ENCODE assay signal across 8 cellular contexts in genomic region chr19:55216461-55217198, GRCh38. TPM values are rescaled to one million over a fixed set of nuclear protein-coding genes. Genes with fewer than 3 reads are reported as not detected.
A peak's percentile ranks its signal among the peaks of the same experiment; 100 is the strongest.
DNase-seq lines count a peak whose midpoint lies in the region; ATAC-seq lines count a peak whose summit lies in the region.

No MANE protein-coding gene starts in this region.

- peak; percentile 90 for ATAC-seq in activated CD4-positive, alpha-beta T cell treated with anti-CD3 and anti-CD28 coated beads for 36 hours
- ATAC-seq in left lobe of liver = peak; percentile 88
- ATAC-seq in HG03521 (IDR thresholded peaks at IDR 0.05; ENCODE audit: unreplicated experiment) = no peak

- peaks cover 12% of the 10 kb centered on the region for H3K9me3 Mint-ChIP-seq in activated CD4-positive, alpha-beta T cell treated with anti-CD3 and anti-CD28 coated beads for 36 hours (ENCODE audit: low read depth)

- H2AFZ ChIP-seq in GM23248 = no peak overlapping the region

- peaks cover 15% of the 10 kb centered on the region for H3K4me1 Mint-ChIP-seq in activated CD4-positive, alpha-beta T cell treated with anti-CD3 and anti-CD28 coated beads for 36 hours

- H3F3A ChIP-seq in GM23248 (ENCODE audit: insufficient read depth) = peaks cover 9% of the 10 kb centered on the region

- POLR2A ChIA-PET in activated CD4-positive, alpha-beta T cell treated with anti-CD3 and anti-CD28 coated beads for 36 hours (lab: Charles Lee) = interaction anchor here (0.5 kb wide), 1 partner anchor 186 kb away, joined by 6 read pairs; no protein-coding TSS in a partner anchor

- H3K79me2 ChIP-seq in GM23248 (ENCODE audit: insufficient read depth) = no peaks in the 10 kb centered on the region

- no peaks in the 10 kb centered on the region for H3K9me3 ChIP-seq in GM23248 (ENCODE audit: low read depth)
- peaks cover 5% of the 10 kb centered on the region in 2 donors for H3K9me3 ChIP-seq in duodenal mucosa (ENCODE audit: control insufficient read depth in 1 of 2, low read length in 2 of 2)

- in situ Hi-C loops in GM23248 (cut with MboI) = no loop called here

- intact Hi-C loops in activated CD4-positive, alpha-beta T cell treated with anti-CD3 and anti-CD28 coated beads for 36 hours (cut with DNase I, micrococcal nuclease) = loop anchor here (1.0 to 5.0 kb wide), 5 partner anchors 37 to 43 kb away; partner anchors contain the start of gene PPP6R1 (in 2 of the 2)

- H3K9ac ChIP-seq in GM23248 = peak overlapping the region; percentile 46
- H3K9ac ChIP-seq in duodenal mucosa (ENCODE audit: low read depth in 1 of 2, low read length in 2 of 2) = peak overlapping the region; percentile 57 to 71

- H3K27me3 ChIP-seq in GM23248 (replicated peaks; ENCODE audit: insufficient read depth) (no peaks in the 10 kb centered on the region), duodenal mucosa (ENCODE audit: control insufficient read depth in 1 of 2, insufficient read depth in 2 of 2, low read length in 2 of 2) (no peaks in the 10 kb centered on the region)

- no peak overlapping the region for H3K27ac Mint-ChIP-seq in activated CD4-positive, alpha-beta T cell treated with anti-CD3 and anti-CD28 coated beads for 36 hours

- H3K36me3 Mint-ChIP-seq in activated CD4-positive, alpha-beta T cell treated with anti-CD3 and anti-CD28 coated beads for 36 hours (ENCODE audit: low read depth) = peaks cover 11% of the 10 kb centered on the region

- peak overlapping the region; percentile 61 for H3K4me3 ChIP-seq in GM23248
- H3K4me3 ChIP-seq in duodenal mucosa (ENCODE audit: low read depth in 1 of 2, low read length in 2 of 2) = peak overlapping the region; percentile 79

- H3K36me3 ChIP-seq in GM23248 (ENCODE audit: low read depth) = no peaks in the 10 kb centered on the region
- H3K36me3 ChIP-seq in duodenal mucosa (ENCODE audit: control insufficient read depth in 1 of 2, insufficient read depth in 2 of 2, low read length in 2 of 2) = peaks cover 0 to 4% of the 10 kb centered on the region in 2 donors

- peak overlapping the region; percentile 43 for H3K4me3 Mint-ChIP-seq in activated CD4-positive, alpha-beta T cell treated with anti-CD3 and anti-CD28 coated beads for 36 hours

- H3K4me2 ChIP-seq in GM23248 (ENCODE audit: unreplicated experiment) = peak overlapping the region; percentile 67

- WGBS in GM23248 (ENCODE audit: low coverage in 1 of 2, low lambda C conversion rate in 2 of 2, missing lambda C conversion rate in 2 of 2), 2 experiments = 5 to 6% methylated on average over 35 to 36 of the region's 36 CpGs

- H3K27me3 Mint-ChIP-seq in activated CD4-positive, alpha-beta T cell treated with anti-CD3 and anti-CD28 coated beads for 36 hours = peaks cover 20% of the 10 kb centered on the region

- CTCF ChIA-PET in activated CD4-positive, alpha-beta T cell treated with anti-CD3 and anti-CD28 coated beads for 36 hours (lab: Charles Lee) = no interaction called here

- H3K9me2 ChIP-seq in GM23248 (ENCODE audit: insufficient read depth) = no peaks in the 10 kb centered on the region

- no peaks in the 10 kb centered on the region for H4K20me1 ChIP-seq in GM23248 (ENCODE audit: insufficient read depth)

- H3K27ac ChIP-seq in GM23248 (peak overlapping the region; percentile 67), duodenal mucosa (ENCODE audit: low read depth, low read length) (peak overlapping the region; percentile 73)

- H3K4me1 ChIP-seq in GM23248 (ENCODE audit: insufficient read depth) = peaks cover 6% of the 10 kb centered on the region
- peaks cover 7 to 12% of the 10 kb centered on the region in 2 donors for H3K4me1 ChIP-seq in duodenal mucosa (ENCODE audit: control insufficient read depth in 1 of 2, insufficient read depth in 2 of 2, low read length in 2 of 2)

- DNase-seq in A172 (ENCODE audit: low spot score) (peak; percentile 100), GM23248 (peak; percentile 100), NCI-H2227 treated with DMSO at 0.1 percent for 48 hours (lab: John Stamatoyannopoulos, UW) (peak; percentile 99), left lobe of liver (ENCODE audit: low spot score) (peak; percentile 79)
- peak; percentile 84 for DNase-seq in activated CD4-positive, alpha-beta T cell treated with anti-CD3 and anti-CD28 coated beads for 36 hours
- DNase-seq in stimulated activated CD4-positive, alpha-beta T cell treated with anti-CD3 and anti-CD28 coated beads, Interleukin-1b, Interleukin-23, amount 100 ng/mL, for 4 hours (ENCODE audit: low read depth in 2 of 2) = peak; percentile 15 to 41

RNA-seq across cellular contexts. Expression of gene PTPRH, which starts 7.3 kb away (rescaled TPM):
- total RNA-seq in A172 (2014; rRNA removed; shearing (Covaris generic)) = 12.3 and 18.4 TPM in 2 replicates
- 0.43 and 2.9 TPM in 2 replicates for total RNA-seq in GM23248 (2014; rRNA removed; shearing (Covaris generic))
- 0.28 and 0.49 TPM in 2 replicates for polyA plus RNA-seq in GM23248 (2016; fragmentation: Nextera tagmentation; extraction: Ambion mirVana)
- total RNA-seq in activated CD4-positive, alpha-beta T cell treated with anti-CD3 and anti-CD28 coated beads for 36 hours = not detected
- 6.3 TPM for total RNA-seq in left lobe of liver

RNA-seq across cellular contexts. Expression of gene TMEM86B, which starts 11.9 kb away (rescaled TPM):
- 1.6 and 3.4 TPM in 2 replicates for total RNA-seq in A172 (2014; rRNA removed; shearing (Covaris generic))
- total RNA-seq in GM23248 (2014; rRNA removed; shearing (Covaris generic)) = 0.63 and 2.4 TPM in 2 replicates
- 0.41 and 0.46 TPM in 2 replicates for polyA plus RNA-seq in GM23248 (2016; fragmentation: Nextera tagmentation; extraction: Ambion mirVana)
- total RNA-seq in activated CD4-positive, alpha-beta T cell treated with anti-CD3 and anti-CD28 coated beads for 36 hours = 1 to 10 TPM; 4.9 to 9.0 TPM
- total RNA-seq in left lobe of liver = 15.5 TPM

RNA-seq across cellular contexts. Expression of gene SYT5, which starts 36.5 kb away (rescaled TPM):
- total RNA-seq in A172 (2014; rRNA removed; shearing (Covaris generic)) = 0.09 and 1.8 TPM in 2 replicates
- total RNA-seq in GM23248 (2014; rRNA removed; shearing (Covaris generic)) = not detected in 2 replicates
- 0.28 and 0.38 TPM in 2 replicates for polyA plus RNA-seq in GM23248 (2016; fragmentation: Nextera tagmentation; extraction: Ambion mirVana)
- total RNA-seq in activated CD4-positive, alpha-beta T cell treated with anti-CD3 and anti-CD28 coated beads for 36 hours = under 1 TPM in 1 of 2 experiments, not detected in 1; 0.37 TPM
- total RNA-seq in left lobe of liver = 0.20 TPM

RNA-seq across cellular contexts. Expression of gene PPP6R1, which starts 42.2 kb away (rescaled TPM):
- total RNA-seq in A172 (2014; rRNA removed; shearing (Covaris generic)) = 73.6 and 80.1 TPM in 2 replicates
- total RNA-seq in GM23248 (2014; rRNA removed; shearing (Covaris generic)) = 36.2 and 36.9 TPM in 2 replicates
- 9.7 and 12.1 TPM in 2 replicates for polyA plus RNA-seq in GM23248 (2016; fragmentation: Nextera tagmentation; extraction: Ambion mirVana)
- total RNA-seq in activated CD4-positive, alpha-beta T cell treated with anti-CD3 and anti-CD28 coated beads for 36 hours = 100 to 1,000 TPM; 177 to 201 TPM
- total RNA-seq in left lobe of liver = 30.3 TPM

RNA-seq across cellular contexts. Expression of gene DNAAF3, which starts 50.2 kb away (rescaled TPM):
- 10.6 and 15.6 TPM in 2 replicates for total RNA-seq in A172 (2014; rRNA removed; shearing (Covaris generic))
- 0.22 and 0.25 TPM in 2 replicates for total RNA-seq in GM23248 (2014; rRNA removed; shearing (Covaris generic))
- 0.39 and 0.47 TPM in 2 replicates for polyA plus RNA-seq in GM23248 (2016; fragmentation: Nextera tagmentation; extraction: Ambion mirVana)
- total RNA-seq in activated CD4-positive, alpha-beta T cell treated with anti-CD3 and anti-CD28 coated beads for 36 hours = under 1 TPM; 0.53 to 0.72 TPM
- 0.63 TPM for total RNA-seq in left lobe of liver

Comparison
In these comparisons a context has a peak if more than half of its experiments do, and no peak if none do; other contexts are left out.
1. DNase-seq: peak in every context shown above with its lines; median percentile 100 in A172; 100 in GM23248; 99 in NCI-H2227 treated with DMSO at 0.1 percent for 48 hours; 84 in activated CD4-positive, alpha-beta T cell treated with anti-CD3 and anti-CD28 coated beads for 36 hours; 79 in left lobe of liver; 28 in stimulated activated CD4-positive, alpha-beta T cell treated with anti-CD3 and anti-CD28 coated beads, Interleukin-1b, Interleukin-23, amount 100 ng/mL, for 4 hours.